8 cellular contexts compared by ENCODE assay signal in the genomic region with DNA sequence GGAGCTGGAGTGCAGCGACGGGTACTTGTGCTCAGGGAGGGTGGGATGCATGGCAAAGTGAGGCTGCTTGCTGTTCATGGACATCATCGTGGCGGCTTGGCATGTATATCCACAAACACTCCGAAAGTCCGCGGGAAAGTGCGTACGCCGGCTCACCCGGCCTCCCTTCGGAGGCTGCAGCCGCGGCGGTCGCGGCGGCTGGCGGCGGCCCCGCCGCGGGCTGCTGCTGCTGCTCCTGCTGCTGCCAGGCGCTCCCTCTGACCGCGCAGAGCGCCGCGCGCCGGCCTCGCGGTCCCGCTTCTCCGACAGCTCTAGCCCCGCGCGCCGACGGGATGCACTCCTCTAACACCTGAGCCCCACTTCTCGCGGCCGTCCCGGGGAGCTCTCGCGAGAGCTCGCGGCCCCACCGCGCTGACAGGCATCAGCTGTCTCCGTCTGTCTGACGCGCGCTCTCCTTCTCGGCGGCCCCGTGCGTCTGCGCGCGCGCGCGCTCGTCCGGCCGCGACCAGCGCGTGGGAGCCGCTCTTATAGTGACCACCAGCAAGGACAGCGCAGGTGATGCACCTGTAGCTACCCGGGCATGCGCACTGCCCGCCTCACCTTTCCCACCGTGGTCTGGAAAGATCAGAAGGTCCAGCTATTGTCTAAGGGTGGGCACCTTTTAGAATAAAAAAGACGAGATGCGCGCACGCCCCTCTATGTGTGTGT. TPM values are rescaled to one million over a fixed set of nuclear protein-coding genes. Genes with fewer than 3 reads are reported as not detected.
DNase-seq lines count a peak whose midpoint lies in the region; ATAC-seq, FAIRE-seq and TF ChIP-seq lines count a peak whose summit lies in the region.

A gene with protein sequence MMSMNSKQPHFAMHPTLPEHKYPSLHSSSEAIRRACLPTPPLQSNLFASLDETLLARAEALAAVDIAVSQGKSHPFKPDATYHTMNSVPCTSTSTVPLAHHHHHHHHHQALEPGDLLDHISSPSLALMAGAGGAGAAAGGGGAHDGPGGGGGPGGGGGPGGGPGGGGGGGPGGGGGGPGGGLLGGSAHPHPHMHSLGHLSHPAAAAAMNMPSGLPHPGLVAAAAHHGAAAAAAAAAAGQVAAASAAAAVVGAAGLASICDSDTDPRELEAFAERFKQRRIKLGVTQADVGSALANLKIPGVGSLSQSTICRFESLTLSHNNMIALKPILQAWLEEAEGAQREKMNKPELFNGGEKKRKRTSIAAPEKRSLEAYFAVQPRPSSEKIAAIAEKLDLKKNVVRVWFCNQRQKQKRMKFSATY (minus strand): TSS at position 313 of the 708 bp plus-strand sequence. CDS start 226 bp downstream, at position 87.

- H3K27ac Mint-ChIP-seq in activated naive CD8-positive, alpha-beta T cell = no peak within 1 kb of the TSS

- no peaks in the 10 kb centered on the region for H3K9me3 Mint-ChIP-seq in activated naive CD8-positive, alpha-beta T cell (ENCODE audit: low read depth)

- H3K9ac ChIP-seq in keratinocyte (ENCODE audit: control insufficient read depth, extremely low read depth, insufficient read depth, low read length) = no peak within 1 kb of the TSS

- peak within 1 kb of the TSS; percentile 54 for H3K4me2 ChIP-seq in keratinocyte (ENCODE audit: control insufficient read depth, extremely low read depth, insufficient read depth, low read depth, low read length)

- no peaks in the 10 kb centered on the region for H3K36me3 Mint-ChIP-seq in activated naive CD8-positive, alpha-beta T cell

- H3K4me1 ChIP-seq in RWPE2 (ENCODE audit: insufficient read depth, poor library complexity, severe bottlenecking) (no peaks in the 10 kb centered on the region), keratinocyte (ENCODE audit: control insufficient read depth, extremely low read depth, insufficient read depth, low read length) (peaks cover 4% of the 10 kb centered on the region)

- peak within 1 kb of the TSS; percentile 30 for H2AFZ ChIP-seq in keratinocyte (ENCODE audit: control insufficient read depth, low read length)

- peaks cover 96% of the 10 kb centered on the region for H3K27me3 ChIP-seq in RWPE2 (ENCODE audit: insufficient read depth, poor library complexity, severe bottlenecking)
- H3K27me3 ChIP-seq in keratinocyte (ENCODE audit: control insufficient read depth, extremely low read depth, insufficient read depth, low read length) = peaks cover 97% of the 10 kb centered on the region

- peak within 1 kb of the TSS; percentile 89 for H3K4me3 Mint-ChIP-seq in activated naive CD8-positive, alpha-beta T cell

- no peak for TF ChIP-seq EP300 in Ishikawa (IDR thresholded peaks at IDR 0.05; ENCODE audit: borderline replicate concordance)

- FAIRE-seq in keratinocyte (lab: Jason Lieb, UNC) = no peak

- H3K79me2 ChIP-seq in keratinocyte (ENCODE audit: control insufficient read depth, insufficient read depth, low read length) = no peaks in the 10 kb centered on the region

- DNase-seq in DMS53 (lab: John Stamatoyannopoulos, UW) (peak; percentile 91), RWPE2 (ENCODE audit: low spot score) (no peak), keratinocyte (ENCODE audit: low read depth, low spot score) (peak; percentile 7), HuH-7 (ENCODE audit: low spot score) (no peak)
- DNase-seq in stimulated activated CD4-positive, alpha-beta T cell treated with anti-CD3 and anti-CD28 coated beads, Interleukin-4, amount 100 ng/mL, for 4 hours = peak; percentile 53 to 54

- peak; percentile 80 for ATAC-seq in GM21529 (IDR thresholded peaks at IDR 0.05; ENCODE audit: unreplicated experiment)
- ATAC-seq in RWPE2 (ENCODE audit: low read depth) = peak; percentile 63

- no peak for TF ChIP-seq RAD21 in Ishikawa (IDR thresholded peaks at IDR 0.05; ENCODE audit: low read depth)

- H3K27ac ChIP-seq in RWPE2 (ENCODE audit: poor library complexity, severe bottlenecking) = no peak within 1 kb of the TSS
- H3K27ac ChIP-seq in keratinocyte (ENCODE audit: control insufficient read depth, insufficient read depth, low read length) = no peak within 1 kb of the TSS

- peaks cover 58% of the 10 kb centered on the region for H3K27me3 Mint-ChIP-seq in activated naive CD8-positive, alpha-beta T cell

- no peaks in the 10 kb centered on the region for H3K9me1 ChIP-seq in keratinocyte (ENCODE audit: control insufficient read depth, extremely low read depth, insufficient read depth, low read length)

- dilution Hi-C loops in keratinocyte (cut with MboI; ENCODE audit: extremely low pct_ligation_motif_present, low sequenced_read_pairs) = no loop called here

- H3K36me3 ChIP-seq in RWPE2 (ENCODE audit: low read depth) (no peaks in the 10 kb centered on the region), keratinocyte (ENCODE audit: control insufficient read depth in 2 of 2, extremely low read depth in 1 of 2, insufficient read depth in 2 of 2, low read length in 2 of 2) (no peaks in the 10 kb centered on the region)

- H3K4me3 ChIP-seq in RWPE2 (ENCODE audit: severe bottlenecking) (peak within 1 kb of the TSS; percentile 27), keratinocyte (ENCODE audit: control insufficient read depth in 2 of 3, extremely low read depth in 1 of 3, insufficient read depth in 2 of 3, low read depth in 1 of 3, low read length in 3 of 3) (peak within 1 kb of the TSS; percentile 17 to 51 (median 46))

- H3K4me1 Mint-ChIP-seq in activated naive CD8-positive, alpha-beta T cell (ENCODE audit: low read depth) = peaks cover 46% of the 10 kb centered on the region

- TF ChIP-seq CTCF in RWPE2 (IDR thresholded peaks at IDR 0.05; ENCODE audit: poor library complexity, severe bottlenecking) (no peak), keratinocyte (optimal IDR thresholded peaks at IDR 0.05 in 1 of 3, IDR thresholded peaks at IDR 0.05 in 1 of 3, conservative IDR thresholded peaks at IDR 0.05 in 1 of 3; ENCODE audit: extremely low read depth in 1 of 3, insufficient read depth in 2 of 3, low read length in 3 of 3) (no peak)

- no peaks in the 10 kb centered on the region for H4K20me1 ChIP-seq in keratinocyte (ENCODE audit: control insufficient read depth, extremely low read depth, insufficient read depth, low read length)

- H3K9me3 ChIP-seq in RWPE2 (ENCODE audit: severe bottlenecking) (no peaks in the 10 kb centered on the region), keratinocyte (ENCODE audit: control insufficient read depth, low read depth, low read length) (no peaks in the 10 kb centered on the region)

TF ChIP-seq in Ishikawa, 13 proteins besides CTCF, POLR2A, EP300 and RAD21:
- TF ChIP-seq CREB1 (IDR thresholded peaks at IDR 0.05; ENCODE audit: low read depth) (no peak), TCF12 (IDR thresholded peaks at IDR 0.05; ENCODE audit: low read depth) (peak; percentile 48; the same call in 1 of the 2 replicates)
- TF ChIP-seq, protein P1, sequence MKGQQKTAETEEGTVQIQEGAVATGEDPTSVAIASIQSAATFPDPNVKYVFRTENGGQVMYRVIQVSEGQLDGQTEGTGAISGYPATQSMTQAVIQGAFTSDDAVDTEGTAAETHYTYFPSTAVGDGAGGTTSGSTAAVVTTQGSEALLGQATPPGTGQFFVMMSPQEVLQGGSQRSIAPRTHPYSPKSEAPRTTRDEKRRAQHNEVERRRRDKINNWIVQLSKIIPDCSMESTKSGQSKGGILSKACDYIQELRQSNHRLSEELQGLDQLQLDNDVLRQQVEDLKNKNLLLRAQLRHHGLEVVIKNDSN (IDR thresholded peaks at IDR 0.05) = 0 out of 2 replicates have a peak, but pooled peaks have one; percentile 26
- TF ChIP-seq, protein P2, sequence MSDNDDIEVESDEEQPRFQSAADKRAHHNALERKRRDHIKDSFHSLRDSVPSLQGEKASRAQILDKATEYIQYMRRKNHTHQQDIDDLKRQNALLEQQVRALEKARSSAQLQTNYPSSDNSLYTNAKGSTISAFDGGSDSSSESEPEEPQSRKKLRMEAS (IDR thresholded peaks at IDR 0.05) = peak; percentile 95

RNA-seq across cellular contexts. Expression of the gene that starts here (rescaled TPM):
- polyA plus RNA-seq in keratinocyte = not detected in 3 replicates
- polyA plus RNA-seq in keratinocyte (2011; ENCODE audit: low read depth) = not detected
- polyA plus RNA-seq in keratinocyte (2011; cell fraction: cytosol; rRNA removed) = not detected in 2 replicates
- polyA plus RNA-seq in keratinocyte (2011; cell fraction: nucleus; rRNA removed) = 0.03 TPM in 1 of 2 replicates, not detected in the other
- polyA plus RNA-seq in keratinocyte (2012; ENCODE audit: low replicate concordance) = 0.04 TPM in 1 of 2 replicates, not detected in the other
- not detected in 3 replicates for polyA minus RNA-seq in keratinocyte
- polyA minus RNA-seq in keratinocyte (2011; cell fraction: cytosol; rRNA and poly(A)+ RNA removed) = not detected
- not detected in 2 replicates for polyA minus RNA-seq in keratinocyte (2011; cell fraction: nucleus; rRNA and poly(A)+ RNA removed)

Comparison
In these comparisons a context has a peak if more than half of its experiments do, and no peak if none do; other contexts are left out.
1. Peak in DNase-seq, H3K4me3 ChIP-seq and H3K4me2 ChIP-seq in keratinocyte; RNA of the gene not detected or under 1 TPM.
2. DNase-seq: peak in DMS53 (single experiment) and stimulated activated CD4-positive, alpha-beta T cell treated with anti-CD3 and anti-CD28 coated beads, Interleukin-4, amount 100 ng/mL, for 4 hours (2 of 2); none in RWPE2 (single experiment) and HuH-7 (single experiment).